1 cellular context compared by ENCODE assay signal in the genomic region with DNA sequence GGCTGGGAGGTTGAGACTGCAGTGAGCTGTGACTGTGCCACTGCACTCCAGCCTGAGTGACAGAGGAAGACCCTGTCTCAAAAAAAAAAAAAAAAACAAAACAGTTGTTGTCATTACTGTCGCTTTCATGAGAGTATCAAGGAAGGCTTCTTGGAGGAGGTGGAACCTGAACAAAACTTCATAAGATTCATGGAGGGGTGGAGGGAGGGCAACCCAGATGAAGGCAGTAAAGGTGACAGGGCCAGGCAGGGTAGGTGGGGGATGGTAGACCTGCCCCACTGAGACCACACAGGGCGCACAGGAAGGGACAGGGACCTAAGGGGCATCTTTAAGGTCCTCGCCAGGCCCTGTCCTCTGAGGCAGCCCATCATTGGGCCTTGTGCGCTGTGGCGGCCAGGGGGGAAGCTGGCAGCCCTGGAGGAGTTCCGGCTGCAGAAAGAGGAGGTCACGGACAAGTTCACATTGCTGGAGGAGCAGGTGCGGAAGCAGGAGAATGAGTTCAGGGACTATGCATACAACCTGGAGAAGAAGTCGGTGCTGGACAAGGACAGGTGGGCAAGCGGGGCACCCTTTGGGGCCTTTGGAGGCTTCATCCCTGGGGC.
TF ChIP-seq lines count a peak whose summit lies in the region.

No MANE protein-coding gene starts in this region.

TF ChIP-seq in H1, 55 proteins besides CTCF, POLR2A, EP300 and RAD21:
- TF ChIP-seq PHF8 (conservative IDR thresholded peaks at IDR 0.05; ENCODE audit: low read depth, low read length): no peak
- TF ChIP-seq POLR2AphosphoS5 (IDR thresholded peaks at IDR 0.05; ENCODE audit: low read depth, low read length): no peak
- no peak for TF ChIP-seq RFX5 (IDR thresholded peaks at IDR 0.05; ENCODE audit: borderline replicate concordance, low read depth, low read length)
- TF ChIP-seq YY1 (IDR thresholded peaks at IDR 0.05; ENCODE audit: low read depth, low read length): no peak
- no peak for TF ChIP-seq CHD2 (IDR thresholded peaks at IDR 0.05; ENCODE audit: low read length)
- no peak for TF ChIP-seq SIRT6 (IDR thresholded peaks at IDR 0.05; ENCODE audit: low read length)
- TF ChIP-seq BACH1 (IDR thresholded peaks at IDR 0.05; ENCODE audit: low read length): no peak
- no peak for TF ChIP-seq NRF1 (IDR thresholded peaks at IDR 0.05; ENCODE audit: low read depth, low read length)
- no peak for TF ChIP-seq TAF7 (optimal IDR thresholded peaks at IDR 0.05; ENCODE audit: borderline replicate concordance, low read depth, low read length)
- no peak for TF ChIP-seq KDM4A (IDR thresholded peaks at IDR 0.05; ENCODE audit: low read depth, low read length, severe bottlenecking)
- TF ChIP-seq HDAC2 (IDR thresholded peaks at IDR 0.05; ENCODE audit: borderline replicate concordance in 1 of 2, low read depth in 2 of 2, low read length in 2 of 2): no peak
- no peak for TF ChIP-seq MAFK (IDR thresholded peaks at IDR 0.05; ENCODE audit: low read depth, low read length)
- no peak for TF ChIP-seq SIN3A (conservative IDR thresholded peaks at IDR 0.05 in 1 of 2, IDR thresholded peaks at IDR 0.05 in 1 of 2; ENCODE audit: low read depth in 1 of 2, low read length in 2 of 2)
- TF ChIP-seq SAP30 (IDR thresholded peaks at IDR 0.05; ENCODE audit: insufficient read depth, insufficient replicate concordance, low read length): no peak
- TF ChIP-seq MAX (IDR thresholded peaks at IDR 0.05): no peak
- no peak for TF ChIP-seq EZH2 (IDR thresholded peaks at IDR 0.05; ENCODE audit: low read depth, low read length, severe bottlenecking)
